ENCODE assay signal across 15 cellular contexts in genomic region chr1:99544328-99544727, GRCh38.
DNase-seq lines count a peak whose midpoint lies in the region; ATAC-seq and TF ChIP-seq lines count a peak whose summit lies in the region.
"Had no signal": no experiment of that assay in that cellular context is flagged by ENCODE, and none has a peak within 500 bp of the region (broad histone marks: within the 10 kb centered on the region; RNA-seq: fewer than 3 reads in every experiment).

No MANE protein-coding gene starts in this region.

- POLR2A ChIA-PET in WTC11 (lab: Charles Lee) = no interaction called here

- H3K27ac ChIP-seq in aorta (ENCODE audit: low read depth in 1 of 2, low read length in 2 of 2) = no peak overlapping the region
- H3K27ac ChIP-seq: SJSA1 had no signal

- no peaks in the 10 kb centered on the region for H3K4me1 Mint-ChIP-seq in WTC11

- TF ChIP-seq CTCF in WTC11 (IDR thresholded peaks at IDR 0.05) (no peak), mucosa of descending colon (IDR thresholded peaks at IDR 0.05) (no peak)

- TF ChIP-seq POLR2A in erythroblast (IDR thresholded peaks at IDR 0.05; ENCODE audit: low read length) = no peak

- H3K27me3 Mint-ChIP-seq in WTC11 (ENCODE audit: low read depth) = peaks cover 3% of the 10 kb centered on the region; the same call in 1 of the 2 replicates
- H3K27me3 Mint-ChIP-seq: CD4-positive, CD25-positive, alpha-beta regulatory T cell had no signal

- CTCF ChIA-PET in WTC11 (lab: Charles Lee) = no interaction called here

- intact Hi-C loops in aorta (cut with DNase I) = no loop called here
- intact Hi-C loops in mucosa of descending colon (cut with DNase I, micrococcal nuclease) = no loop called here

- H3K27ac Mint-ChIP-seq in WTC11 = peak overlapping the region; percentile 30; the same call in 1 of the 2 replicates
- H3K27ac Mint-ChIP-seq: CD4-positive, CD25-positive, alpha-beta regulatory T cell had no signal

- ATAC-seq in HG03025 (IDR thresholded peaks at IDR 0.05; ENCODE audit: low FRiP score, unreplicated experiment) (peak; percentile 65), WTC11 (peak; percentile 34; the same call in 1 of the 2 replicates), aorta (ENCODE audit: low FRiP score) (no peak), mucosa of descending colon (no peak)

- no peaks in the 10 kb centered on the region for H3K9me3 ChIP-seq in aorta (ENCODE audit: control insufficient read depth, low read length)
- no peaks in the 10 kb centered on the region for H3K9me3 ChIP-seq in mucosa of descending colon
- H3K9me3 ChIP-seq: SJSA1 had no signal

- H3K36me3 Mint-ChIP-seq in WTC11 = peaks cover 7% of the 10 kb centered on the region
- H3K36me3 Mint-ChIP-seq: CD4-positive, CD25-positive, alpha-beta regulatory T cell had no signal

- no peaks in the 10 kb centered on the region for H3K36me3 ChIP-seq in aorta (ENCODE audit: control insufficient read depth in 1 of 2, insufficient read depth in 2 of 2, low read length in 1 of 2)
- no peaks in the 10 kb centered on the region for H3K36me3 ChIP-seq in mucosa of descending colon (ENCODE audit: low read depth)
- H3K36me3 ChIP-seq: SJSA1 had no signal

- H3K4me3 Mint-ChIP-seq in WTC11 = no peak overlapping the region
- H3K4me3 Mint-ChIP-seq: CD4-positive, CD25-positive, alpha-beta regulatory T cell; nephron had no signal

- H3K4me3 ChIP-seq in aorta (ENCODE audit: low read length in 2 of 2) = no peak overlapping the region
- no peak overlapping the region for H3K4me3 ChIP-seq in mucosa of descending colon
- H3K4me3 ChIP-seq: SJSA1 had no signal

- H3K9me3 Mint-ChIP-seq in WTC11 = peaks cover 11% of the 10 kb centered on the region
- H3K9me3 Mint-ChIP-seq: CD4-positive, CD25-positive, alpha-beta regulatory T cell had no signal

- no peaks in the 10 kb centered on the region for H3K27me3 ChIP-seq in aorta (ENCODE audit: control insufficient read depth in 1 of 2, insufficient read depth in 2 of 2, low read length in 1 of 2)
- H3K27me3 ChIP-seq: SJSA1 had no signal

- H3K4me1 ChIP-seq in aorta (ENCODE audit: control insufficient read depth in 1 of 2, insufficient read depth in 2 of 2, low read length in 2 of 2) = no peaks in the 10 kb centered on the region
- no peaks in the 10 kb centered on the region for H3K4me1 ChIP-seq in mucosa of descending colon (ENCODE audit: low read depth)

- 21 to 33% methylated on average over 1 of the region's 1 CpG for WGBS in aorta, 2 donors

- DNase-seq in DMS53 (lab: John Stamatoyannopoulos, UW) = peak; percentile 97
- no peak for DNase-seq in WTC11 (ENCODE audit: low spot score)
- DNase-seq in glomerular visceral epithelial cell (ENCODE audit: extremely low spot score) = peak; percentile 26
- no peak for DNase-seq in aorta
- DNase-seq in NCI-H146 (lab: John Stamatoyannopoulos, UW) = no peak
- DNase-seq in erythroblast (lab: John Stamatoyannopoulos, UW) = no peak
- DNase-seq in mucosa of descending colon = no peak
- DNase-seq: activated CD4-positive, alpha-beta T cell treated with anti-CD3 and anti-CD28 coated beads for 48 hours; activated gamma-delta T cell treated with Interleukin-2 at 50 U/mL for 16 hours; CD4-positive, CD25-positive, alpha-beta regulatory T cell; NCI-H2081 treated with DMSO at 0.1 percent for 48 hours; stimulated activated naive CD4-positive, alpha-beta T cell treated with Interleukin-2 at 50 U/mL for 16 hours had no signal

TF ChIP-seq in WTC11, 78 proteins besides CTCF, POLR2A, EP300 and RAD21:
- TF ChIP-seq TP53 (CRISPR knock-in tag; IDR thresholded peaks at IDR 0.05) = no peak
- no peak for TF ChIP-seq RORB (CRISPR knock-in tag; IDR thresholded peaks at IDR 0.05)
- TF ChIP-seq, protein P1, sequence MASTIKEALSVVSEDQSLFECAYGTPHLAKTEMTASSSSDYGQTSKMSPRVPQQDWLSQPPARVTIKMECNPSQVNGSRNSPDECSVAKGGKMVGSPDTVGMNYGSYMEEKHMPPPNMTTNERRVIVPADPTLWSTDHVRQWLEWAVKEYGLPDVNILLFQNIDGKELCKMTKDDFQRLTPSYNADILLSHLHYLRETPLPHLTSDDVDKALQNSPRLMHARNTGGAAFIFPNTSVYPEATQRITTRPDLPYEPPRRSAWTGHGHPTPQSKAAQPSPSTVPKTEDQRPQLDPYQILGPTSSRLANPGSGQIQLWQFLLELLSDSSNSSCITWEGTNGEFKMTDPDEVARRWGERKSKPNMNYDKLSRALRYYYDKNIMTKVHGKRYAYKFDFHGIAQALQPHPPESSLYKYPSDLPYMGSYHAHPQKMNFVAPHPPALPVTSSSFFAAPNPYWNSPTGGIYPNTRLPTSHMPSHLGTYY (CRISPR knock-in tag; IDR thresholded peaks at IDR 0.05) = no peak
- TF ChIP-seq RELA (CRISPR knock-in tag; IDR thresholded peaks at IDR 0.05; ENCODE audit: borderline replicate concordance) = no peak
- no peak for TF ChIP-seq STAT6 (CRISPR knock-in tag; conservative IDR thresholded peaks at IDR 0.05; ENCODE audit: low read depth)
- TF ChIP-seq ELF4 (CRISPR knock-in tag; IDR thresholded peaks at IDR 0.05; ENCODE audit: low read depth) = no peak
- TF ChIP-seq, protein P2, sequence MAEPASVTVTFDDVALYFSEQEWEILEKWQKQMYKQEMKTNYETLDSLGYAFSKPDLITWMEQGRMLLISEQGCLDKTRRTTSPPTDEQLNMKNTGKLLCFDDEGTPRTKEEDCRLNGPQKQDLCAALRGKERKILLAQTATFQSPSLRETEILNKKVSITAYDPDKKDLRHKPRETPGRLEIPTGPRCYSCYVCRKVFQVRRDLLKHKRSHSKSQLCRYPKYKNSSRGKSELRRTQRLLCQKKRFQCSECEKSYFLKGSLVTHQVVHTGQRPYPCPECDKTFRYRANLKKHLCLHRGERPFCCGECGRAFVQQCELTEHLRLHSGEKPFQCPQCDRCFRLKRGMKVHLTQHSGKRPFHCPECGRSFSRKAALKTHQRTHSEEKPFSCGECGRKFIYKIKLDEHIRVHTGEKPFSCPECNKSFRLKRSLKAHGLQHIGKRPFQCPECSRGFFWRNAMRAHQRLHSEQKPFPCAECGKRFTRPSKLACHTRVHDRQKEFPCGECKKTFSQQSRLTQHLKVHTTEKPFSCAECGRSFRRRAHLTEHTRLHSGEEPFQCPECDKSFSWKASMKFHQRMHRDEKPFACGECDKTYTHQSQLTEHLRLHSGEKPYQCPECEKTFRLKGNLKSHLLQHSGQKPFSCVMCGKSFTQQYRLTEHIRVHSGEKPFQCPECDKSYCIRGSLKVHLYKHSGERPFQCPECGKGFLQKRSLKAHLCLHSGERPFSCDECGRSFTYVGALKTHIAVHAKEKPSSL (CRISPR knock-in tag; conservative IDR thresholded peaks at IDR 0.05) = no peak
- TF ChIP-seq FOXP1 (CRISPR knock-in tag; IDR thresholded peaks at IDR 0.05; ENCODE audit: borderline replicate concordance) = no peak
- TF ChIP-seq FOXK1 (CRISPR knock-in tag; IDR thresholded peaks at IDR 0.05) = no peak
- TF ChIP-seq ZNF512 (CRISPR knock-in tag; IDR thresholded peaks at IDR 0.05; ENCODE audit: borderline replicate concordance) = no peak
- no peak for TF ChIP-seq USF2 (CRISPR knock-in tag; IDR thresholded peaks at IDR 0.05)
- TF ChIP-seq CREM (CRISPR knock-in tag; IDR thresholded peaks at IDR 0.05) = no peak
- no peak for TF ChIP-seq ZNF317 (CRISPR knock-in tag; IDR thresholded peaks at IDR 0.05; ENCODE audit: borderline replicate concordance, low read depth)
TF ChIP-seq in WTC11: peak in this region for 0.

Comparison
In these comparisons a context has a peak if more than half of its experiments do, and no peak if none do; other contexts are left out.
1. DNase-seq: peak in DMS53 (single experiment) and glomerular visceral epithelial cell (single experiment); none in WTC11 (single experiment), aorta (0 of 2), NCI-H146 (single experiment), erythroblast (0 of 2) and mucosa of descending colon (0 of 3).
2. ATAC-seq: peak in HG03025 (single experiment) and WTC11 (single experiment); none in aorta (single experiment) and mucosa of descending colon (single experiment).